ENCODE assay signal across 16 cellular contexts in the genomic region with DNA sequence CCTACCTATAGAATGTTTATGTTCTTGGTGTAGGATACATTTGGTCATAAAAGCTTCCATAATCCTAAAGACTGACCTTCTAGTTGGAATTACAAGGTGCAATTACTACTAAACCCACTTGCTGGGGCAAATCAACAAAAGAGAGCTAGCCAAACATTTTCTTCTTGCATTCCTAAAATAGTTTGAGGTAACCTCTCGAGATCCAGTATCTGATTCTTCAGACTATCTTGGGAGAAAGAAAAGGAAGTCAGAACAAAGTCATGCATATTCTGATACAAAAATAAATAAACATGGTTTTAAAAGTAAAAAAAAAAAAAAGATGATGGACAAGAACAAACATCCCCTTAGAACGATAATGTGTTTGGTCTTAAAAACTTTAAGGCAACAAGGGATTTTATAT.
A peak's percentile ranks its signal among the peaks of the same experiment; 100 is the strongest.
DNase-seq lines count a peak whose midpoint lies in the region; ATAC-seq and TF ChIP-seq lines count a peak whose summit lies in the region.
"Had no signal": no experiment of that assay in that cellular context is flagged by ENCODE, and none has a peak within 500 bp of the region (broad histone marks: within the 10 kb centered on the region; RNA-seq: fewer than 3 reads in every experiment).

No MANE protein-coding gene starts in this region.

- TF ChIP-seq CTCF in AG10803 (conservative IDR thresholded peaks at IDR 0.05; ENCODE audit: low read length), result no peak
- no peak for TF ChIP-seq CTCF in choroid plexus epithelial cell (conservative IDR thresholded peaks at IDR 0.05; ENCODE audit: low read depth, low read length)
- no peak for TF ChIP-seq CTCF in mesothelial cell of epicardium (IDR thresholded peaks at IDR 0.05; ENCODE audit: unreplicated experiment)

- DNase-seq in AG10803 (ENCODE audit: low read depth), result peak; percentile 5
- peak; percentile 69 for DNase-seq in M059J (ENCODE audit: low read depth)
- DNase-seq in choroid plexus epithelial cell (ENCODE audit: low read depth), result peak; percentile 52
- no peak for DNase-seq in mesothelial cell of epicardium (ENCODE audit: low spot score in 2 of 2, unreplicated experiment in 2 of 2)
- DNase-seq in activated CD4-positive, CD25-positive, alpha-beta regulatory T cell treated with anti-CD3 and anti-CD28 coated beads, Interleukin-2, amount 50 U/mL, for 72 hours, result no peak
- no peak for DNase-seq in AML-193 (lab: John Stamatoyannopoulos, UW)
- DNase-seq in activated naive CD4-positive, alpha-beta T cell treated with Interleukin-2 at 50 U/mL for 16 hours, result no peak
- DNase-seq: 8988T; CD8-positive, alpha-beta memory T cell; DND-41; H9; NCI-H1436; NCI-H2081; NCI-H510A had no signal

- H3K4me1 Mint-ChIP-seq in mesothelial cell of epicardium, result peaks cover 28% of the 10 kb centered on the region
- H3K4me1 Mint-ChIP-seq: CD8-positive, alpha-beta memory T cell had no signal

- no peak for ATAC-seq in GM21825 (IDR thresholded peaks at IDR 0.05; ENCODE audit: unreplicated experiment)

- H3K27me3 Mint-ChIP-seq in mesothelial cell of epicardium (ENCODE audit: low read depth), result no peaks in the 10 kb centered on the region
- H3K27me3 Mint-ChIP-seq: CD8-positive, alpha-beta memory T cell had no signal

- H3K36me3 Mint-ChIP-seq in mesothelial cell of epicardium, result no peaks in the 10 kb centered on the region
- H3K36me3 Mint-ChIP-seq: CD8-positive, alpha-beta memory T cell had no signal

- H3K9me3 Mint-ChIP-seq in mesothelial cell of epicardium, result no peaks in the 10 kb centered on the region
- H3K9me3 Mint-ChIP-seq: H9 had no signal

- no peak overlapping the region for H3K4me3 ChIP-seq in AG10803 (ENCODE audit: low read length)
- H3K4me3 ChIP-seq in choroid plexus epithelial cell (ENCODE audit: low read depth, low read length), result no peak overlapping the region
- H3K4me3 ChIP-seq: BLaER1 treated with 17β-estradiol and CSF1 and Interleukin-3, amounts not matched to agents 10 nM and 100 nM had no signal

- peak overlapping the region; percentile 61 for H3K27ac Mint-ChIP-seq in mesothelial cell of epicardium

- H3K4me3 Mint-ChIP-seq in mesothelial cell of epicardium, result no peak overlapping the region
- H3K4me3 Mint-ChIP-seq: CD8-positive, alpha-beta memory T cell; H9 had no signal

Comparison
In these comparisons a context has a peak if more than half of its experiments do, and no peak if none do; other contexts are left out.
1. DNase-seq: peak in AG10803 (single experiment), M059J (single experiment) and choroid plexus epithelial cell (single experiment); none in mesothelial cell of epicardium (0 of 2), activated CD4-positive, CD25-positive, alpha-beta regulatory T cell treated with anti-CD3 and anti-CD28 coated beads, Interleukin-2, amount 50 U/mL, for 72 hours (single experiment), AML-193 (0 of 2) and activated naive CD4-positive, alpha-beta T cell treated with Interleukin-2 at 50 U/mL for 16 hours (single experiment).